In genomic region chr19:38538793-38539528, GRCh38 we compare ENCODE assay signal across 1 cellular context.
TF ChIP-seq lines count a peak whose summit lies in the region.

No MANE protein-coding gene starts in this region.

TF ChIP-seq in K562, 482 proteins besides CTCF, POLR2A, EP300 and RAD21 (continued from another document):
- TF ChIP-seq CREB3L1 (IDR thresholded peaks at IDR 0.05; ENCODE audit: borderline replicate concordance, low read depth), result no peak
- TF ChIP-seq PTTG1 (tag; IDR thresholded peaks at IDR 0.05; ENCODE audit: low read depth), result no peak
- no peak for TF ChIP-seq ZSCAN32 (CRISPR knock-in tag; IDR thresholded peaks at IDR 0.05)
- TF ChIP-seq RAD51 (IDR thresholded peaks at IDR 0.05; ENCODE audit: borderline replicate concordance, low read depth), result no peak
- TF ChIP-seq ZNF146 (CRISPR knock-in tag; IDR thresholded peaks at IDR 0.05; ENCODE audit: unreplicated experiment), result no peak
- TF ChIP-seq CLOCK (CRISPR knock-in tag; IDR thresholded peaks at IDR 0.05; ENCODE audit: borderline replicate concordance), result no peak
- TF ChIP-seq JUND (IDR thresholded peaks at IDR 0.05; ENCODE audit: borderline replicate concordance, low read depth, low read length), result no peak
- no peak for TF ChIP-seq JUND (tag; IDR thresholded peaks at IDR 0.05; ENCODE audit: borderline replicate concordance, low read depth, low read length)
- TF ChIP-seq ARNT (IDR thresholded peaks at IDR 0.05), result no peak
